In genomic region chr15:74768771-74769342, GRCh38 we compare ENCODE assay signal across 8 cellular contexts. TPM values are rescaled to one million over a fixed set of nuclear protein-coding genes. Genes with fewer than 3 reads are reported as not detected.
DNase-seq lines count a peak whose midpoint lies in the region; ATAC-seq lines count a peak whose summit lies in the region.

No MANE protein-coding gene starts in this region.

- H3K9ac ChIP-seq in HUES6 (ENCODE audit: low read length) (no peak overlapping the region), adipocyte (ENCODE audit: low read length) (no peak overlapping the region)

- H3K36me3 ChIP-seq in HUES6 (ENCODE audit: control insufficient read depth, insufficient read depth, low read length), result no peaks in the 10 kb centered on the region
- no peaks in the 10 kb centered on the region for H3K36me3 ChIP-seq in SJCRH30
- H3K36me3 ChIP-seq in adipocyte (ENCODE audit: control insufficient read depth, insufficient read depth, low read length, severe bottlenecking), result no peaks in the 10 kb centered on the region

- peak; percentile 55 for ATAC-seq in left cardiac atrium
- ATAC-seq in sciatic nerve, result peak; percentile 65
- no peak for ATAC-seq in GM21619 (IDR thresholded peaks at IDR 0.05; ENCODE audit: unreplicated experiment)
- ATAC-seq in GM18873 (IDR thresholded peaks at IDR 0.05; ENCODE audit: low FRiP score, unreplicated experiment), result no peak

- H3K27me3 ChIP-seq in HUES6 (ENCODE audit: control insufficient read depth, insufficient read depth, low read length) (peaks cover 4% of the 10 kb centered on the region; the same call in 1 of the 2 replicates), SJCRH30 (peaks cover under 1% of the 10 kb centered on the region; the same call in 1 of the 2 replicates), adipocyte (replicated peaks; ENCODE audit: control insufficient read depth, insufficient read depth, low read length) (peaks cover 27% of the 10 kb centered on the region)

- intact Hi-C loops in left cardiac atrium (cut with DNase I) (loop anchor here (2.0 to 10.0 kb wide), 3 partner anchors 132 to 394 kb away; no protein-coding TSS in a partner anchor), sciatic nerve (cut with DNase I) (loop anchor here (5.0 kb wide), 2 partner anchors 137 to 387 kb away; no protein-coding TSS in a partner anchor)

- H3K4me1 ChIP-seq in HUES6 (ENCODE audit: control insufficient read depth, insufficient read depth, low read length) (peaks cover 20% of the 10 kb centered on the region), SJCRH30 (peaks cover 3% of the 10 kb centered on the region; the same call in 1 of the 2 replicates), adipocyte (ENCODE audit: control insufficient read depth, insufficient read depth, low read length) (no peaks in the 10 kb centered on the region)

- no peaks in the 10 kb centered on the region for H3K9me3 ChIP-seq in HUES6 (ENCODE audit: control insufficient read depth, insufficient read depth, low read depth, low read length)
- no peaks in the 10 kb centered on the region for H3K9me3 ChIP-seq in SJCRH30 (replicated peaks)
- no peaks in the 10 kb centered on the region for H3K9me3 ChIP-seq in adipocyte (ENCODE audit: control insufficient read depth, low read length)

- peak; percentile 55 for DNase-seq in DMS53 treated with DMSO at 0.1 percent for 48 hours (lab: John Stamatoyannopoulos, UW; ENCODE audit: unreplicated experiment)
- DNase-seq in SJCRH30, result peak; percentile 65 to 76
- DNase-seq in adipocyte (ENCODE audit: low read depth), result peak; percentile 85
- peak; percentile 67 for DNase-seq in left cardiac atrium
- peak; percentile 83 for DNase-seq in sciatic nerve (ENCODE audit: low spot score)

- H3K4me3 ChIP-seq in HUES6 (ENCODE audit: low read depth, low read length) (0 out of 2 replicates have a peak overlapping the region, but pooled peaks have one; percentile 13), SJCRH30 (no peak overlapping the region; the same call in 1 of the 2 replicates), adipocyte (ENCODE audit: low read length) (no peak overlapping the region)

- no peak overlapping the region for H3K27ac ChIP-seq in HUES6 (ENCODE audit: low read depth, low read length)
- no peak overlapping the region for H3K27ac ChIP-seq in SJCRH30

RNA-seq across cellular contexts. Expression of gene CSK, which starts 13.0 kb away (rescaled TPM):
- total RNA-seq in SJCRH30 (2014; rRNA removed; shearing (Covaris generic)), result 23.2 and 24.0 TPM in 2 replicates
- 10 to 100 TPM; 49.7 to 59.2 TPM for total RNA-seq in left cardiac atrium
- 43.7 TPM for total RNA-seq in sciatic nerve

RNA-seq across cellular contexts. Expression of gene CYP1A2, which starts 20.2 kb away (rescaled TPM):
- total RNA-seq in SJCRH30 (2014; rRNA removed; shearing (Covaris generic)), result not detected in 2 replicates
- total RNA-seq in left cardiac atrium, result under 1 TPM in 1 of 2 donors, not detected in 1; 0.12 TPM
- not detected for total RNA-seq in sciatic nerve

RNA-seq across cellular contexts. Expression of gene CYP1A1, which starts 43.5 kb away (rescaled TPM):
- total RNA-seq in SJCRH30 (2014; rRNA removed; shearing (Covaris generic)), result not detected in 2 replicates
- total RNA-seq in left cardiac atrium (under 1 TPM; 0.16 to 0.32 TPM), sciatic nerve (0.18 TPM)

RNA-seq across cellular contexts. Expression of gene LMAN1L, which starts 43.8 kb away (rescaled TPM):
- not detected in 2 replicates for total RNA-seq in SJCRH30 (2014; rRNA removed; shearing (Covaris generic))
- 100 to 1,000 TPM in 1 of 2 donors, 10 to 100 TPM in 1; 72.9 to 110 TPM for total RNA-seq in left cardiac atrium
- not detected for total RNA-seq in sciatic nerve

RNA-seq across cellular contexts. Expression of gene CPLX3, which starts 57.6 kb away (rescaled TPM):
- not detected in 2 replicates for total RNA-seq in SJCRH30 (2014; rRNA removed; shearing (Covaris generic))
- total RNA-seq in left cardiac atrium (10 to 100 TPM; 11.0 to 24.5 TPM), sciatic nerve (not detected)

Comparison
In these comparisons a context has a peak if more than half of its experiments do, and no peak if none do; other contexts are left out.
1. ATAC-seq: peak in left cardiac atrium (2 of 2) and sciatic nerve (single experiment); none in GM21619 (single experiment) and GM18873 (single experiment).
2. Peak in every context shown above with its lines, with median percentiles within 50 percentile points of each other: DNase-seq.